In genomic region chr11:66022401-66023185, GRCh38 we compare ENCODE assay signal across 1 cellular context.
TF ChIP-seq lines count a peak whose summit lies in the region.

No MANE protein-coding gene starts in this region.

TF ChIP-seq in HepG2, 621 proteins besides CTCF, POLR2A, EP300 and RAD21 (continued from another document and continues in another):
- TF ChIP-seq, protein P1, sequence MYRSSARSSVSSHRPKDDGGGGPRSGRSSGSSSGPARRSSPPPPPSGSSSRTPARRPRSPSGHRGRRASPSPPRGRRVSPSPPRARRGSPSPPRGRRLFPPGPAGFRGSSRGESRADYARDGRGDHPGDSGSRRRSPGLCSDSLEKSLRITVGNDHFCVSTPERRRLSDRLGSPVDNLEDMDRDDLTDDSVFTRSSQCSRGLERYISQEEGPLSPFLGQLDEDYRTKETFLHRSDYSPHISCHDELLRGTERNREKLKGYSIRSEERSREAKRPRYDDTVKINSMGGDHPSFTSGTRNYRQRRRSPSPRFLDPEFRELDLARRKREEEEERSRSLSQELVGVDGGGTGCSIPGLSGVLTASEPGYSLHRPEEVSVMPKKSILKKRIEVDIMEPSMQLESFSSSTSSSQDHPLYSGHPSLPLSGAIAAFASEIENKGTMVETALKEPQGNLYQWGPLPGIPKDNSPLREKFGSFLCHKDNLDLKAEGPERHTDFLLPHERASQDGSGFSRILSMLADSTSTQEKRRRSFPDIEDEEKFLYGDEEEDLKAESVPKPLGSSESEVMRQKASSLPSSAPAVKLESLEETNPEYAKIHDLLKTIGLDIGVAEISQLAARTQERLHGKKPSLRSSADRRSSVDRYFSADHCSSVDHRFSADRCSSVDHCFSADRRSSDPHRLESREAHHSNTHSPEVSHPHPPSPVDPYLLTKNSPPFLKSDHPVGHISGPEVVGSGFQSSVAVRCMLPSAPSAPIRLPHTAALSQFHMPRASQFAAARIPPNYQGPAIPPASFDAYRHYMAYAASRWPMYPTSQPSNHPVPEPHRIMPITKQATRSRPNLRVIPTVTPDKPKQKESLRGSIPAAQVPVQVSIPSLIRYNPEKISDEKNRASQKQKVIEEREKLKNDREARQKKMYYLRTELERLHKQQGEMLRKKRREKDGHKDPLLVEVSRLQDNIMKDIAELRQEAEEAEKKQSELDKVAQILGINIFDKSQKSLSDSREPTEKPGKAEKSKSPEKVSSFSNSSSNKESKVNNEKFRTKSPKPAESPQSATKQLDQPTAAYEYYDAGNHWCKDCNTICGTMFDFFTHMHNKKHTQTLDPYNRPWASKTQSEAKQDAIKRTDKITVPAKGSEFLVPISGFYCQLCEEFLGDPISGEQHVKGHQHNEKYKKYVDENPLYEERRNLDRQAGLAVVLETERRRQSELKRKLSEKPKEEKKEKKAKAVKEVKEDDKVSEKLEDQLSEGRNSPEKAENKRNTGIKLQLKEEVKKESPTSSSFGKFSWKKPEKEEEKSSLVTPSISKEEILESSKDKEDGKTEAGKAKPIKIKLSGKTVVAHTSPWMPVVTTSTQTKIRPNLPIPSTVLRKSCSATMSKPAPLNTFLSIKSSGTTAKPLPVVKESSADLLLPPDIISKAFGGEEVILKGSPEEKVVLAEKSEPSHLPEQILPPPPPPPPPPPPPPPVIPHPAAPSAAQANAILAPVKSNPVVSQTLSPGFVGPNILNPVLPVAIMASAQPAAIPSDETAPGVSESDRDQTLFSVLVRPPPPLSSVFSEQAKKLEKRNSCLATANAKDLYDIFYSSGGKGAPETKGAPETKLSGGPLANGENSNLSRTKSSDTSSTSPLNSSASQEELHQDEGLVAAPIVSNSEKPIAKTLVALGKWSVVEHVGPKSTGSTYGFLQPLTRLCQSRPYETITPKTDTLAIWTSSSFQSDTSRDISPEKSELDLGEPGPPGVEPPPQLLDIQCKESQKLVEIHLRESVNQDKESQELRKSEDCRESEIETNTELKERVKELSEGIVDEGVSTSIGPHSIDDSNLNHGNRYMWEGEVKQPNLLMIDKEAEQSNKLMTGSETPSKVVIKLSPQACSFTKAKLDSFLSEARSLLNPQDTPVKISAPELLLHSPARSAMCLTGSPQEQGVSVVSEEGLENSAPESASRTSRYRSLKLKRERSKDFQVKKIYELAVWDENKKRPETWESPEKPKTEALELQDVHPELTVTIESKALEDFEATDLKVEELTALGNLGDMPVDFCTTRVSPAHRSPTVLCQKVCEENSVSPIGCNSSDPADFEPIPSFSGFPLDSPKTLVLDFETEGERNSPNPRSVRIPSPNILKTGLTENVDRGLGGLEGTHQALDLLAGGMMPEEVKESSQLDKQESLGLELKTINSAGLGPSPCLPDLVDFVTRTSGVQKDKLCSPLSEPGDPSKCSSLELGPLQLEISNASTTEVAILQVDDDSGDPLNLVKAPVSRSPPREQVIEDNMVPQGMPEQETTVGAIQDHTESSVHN (CRISPR knock-in tag; IDR thresholded peaks at IDR 0.05), result no peak
- TF ChIP-seq SKI (IDR thresholded peaks at IDR 0.05; ENCODE audit: partially characterized antibody), result no peak
- 0 out of 2 replicates have a peak, but pooled peaks have one; percentile 50 for TF ChIP-seq ZNF256 (CRISPR knock-in tag; conservative IDR thresholded peaks at IDR 0.05)
- peak; percentile 65; the same call in 1 of the 2 replicates for TF ChIP-seq NRL (CRISPR knock-in tag; IDR thresholded peaks at IDR 0.05; ENCODE audit: borderline replicate concordance)
- no peak for TF ChIP-seq AGO1 (IDR thresholded peaks at IDR 0.05; ENCODE audit: low read depth, low read length, poor library complexity, severe bottlenecking)
- TF ChIP-seq ZNF574 (CRISPR knock-in tag; IDR thresholded peaks at IDR 0.05), result peak; percentile 66
- TF ChIP-seq ZNF331 (CRISPR knock-in tag; IDR thresholded peaks at IDR 0.05), result peak; percentile 38; the same call in 1 of the 2 replicates
- TF ChIP-seq TOE1 (CRISPR knock-in tag; IDR thresholded peaks at IDR 0.05), result no peak
- TF ChIP-seq ZNF850 (CRISPR knock-in tag; conservative IDR thresholded peaks at IDR 0.05), result no peak
- TF ChIP-seq, protein P2, sequence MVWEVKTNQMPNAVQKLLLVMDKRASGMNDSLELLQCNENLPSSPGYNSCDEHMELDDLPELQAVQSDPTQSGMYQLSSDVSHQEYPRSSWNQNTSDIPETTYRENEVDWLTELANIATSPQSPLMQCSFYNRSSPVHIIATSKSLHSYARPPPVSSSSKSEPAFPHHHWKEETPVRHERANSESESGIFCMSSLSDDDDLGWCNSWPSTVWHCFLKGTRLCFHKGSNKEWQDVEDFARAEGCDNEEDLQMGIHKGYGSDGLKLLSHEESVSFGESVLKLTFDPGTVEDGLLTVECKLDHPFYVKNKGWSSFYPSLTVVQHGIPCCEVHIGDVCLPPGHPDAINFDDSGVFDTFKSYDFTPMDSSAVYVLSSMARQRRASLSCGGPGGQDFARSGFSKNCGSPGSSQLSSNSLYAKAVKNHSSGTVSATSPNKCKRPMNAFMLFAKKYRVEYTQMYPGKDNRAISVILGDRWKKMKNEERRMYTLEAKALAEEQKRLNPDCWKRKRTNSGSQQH (CRISPR knock-in tag; IDR thresholded peaks at IDR 0.05; ENCODE audit: low read depth), result no peak
- TF ChIP-seq AHDC1 (CRISPR knock-in tag; IDR thresholded peaks at IDR 0.05; ENCODE audit: borderline replicate concordance), result no peak
- TF ChIP-seq, protein P3, sequence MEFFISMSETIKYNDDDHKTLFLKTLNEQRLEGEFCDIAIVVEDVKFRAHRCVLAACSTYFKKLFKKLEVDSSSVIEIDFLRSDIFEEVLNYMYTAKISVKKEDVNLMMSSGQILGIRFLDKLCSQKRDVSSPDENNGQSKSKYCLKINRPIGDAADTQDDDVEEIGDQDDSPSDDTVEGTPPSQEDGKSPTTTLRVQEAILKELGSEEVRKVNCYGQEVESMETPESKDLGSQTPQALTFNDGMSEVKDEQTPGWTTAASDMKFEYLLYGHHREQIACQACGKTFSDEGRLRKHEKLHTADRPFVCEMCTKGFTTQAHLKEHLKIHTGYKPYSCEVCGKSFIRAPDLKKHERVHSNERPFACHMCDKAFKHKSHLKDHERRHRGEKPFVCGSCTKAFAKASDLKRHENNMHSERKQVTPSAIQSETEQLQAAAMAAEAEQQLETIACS (CRISPR knock-in tag; IDR thresholded peaks at IDR 0.05), result 0 out of 2 replicates have a peak, but pooled peaks have one; percentile 26
- no peak for TF ChIP-seq KMT2B (CRISPR knock-in tag; IDR thresholded peaks at IDR 0.05)
- peak; percentile 52; the same call in 1 of the 2 replicates for TF ChIP-seq HOXA3 (CRISPR knock-in tag; IDR thresholded peaks at IDR 0.05)
- TF ChIP-seq, protein P4, sequence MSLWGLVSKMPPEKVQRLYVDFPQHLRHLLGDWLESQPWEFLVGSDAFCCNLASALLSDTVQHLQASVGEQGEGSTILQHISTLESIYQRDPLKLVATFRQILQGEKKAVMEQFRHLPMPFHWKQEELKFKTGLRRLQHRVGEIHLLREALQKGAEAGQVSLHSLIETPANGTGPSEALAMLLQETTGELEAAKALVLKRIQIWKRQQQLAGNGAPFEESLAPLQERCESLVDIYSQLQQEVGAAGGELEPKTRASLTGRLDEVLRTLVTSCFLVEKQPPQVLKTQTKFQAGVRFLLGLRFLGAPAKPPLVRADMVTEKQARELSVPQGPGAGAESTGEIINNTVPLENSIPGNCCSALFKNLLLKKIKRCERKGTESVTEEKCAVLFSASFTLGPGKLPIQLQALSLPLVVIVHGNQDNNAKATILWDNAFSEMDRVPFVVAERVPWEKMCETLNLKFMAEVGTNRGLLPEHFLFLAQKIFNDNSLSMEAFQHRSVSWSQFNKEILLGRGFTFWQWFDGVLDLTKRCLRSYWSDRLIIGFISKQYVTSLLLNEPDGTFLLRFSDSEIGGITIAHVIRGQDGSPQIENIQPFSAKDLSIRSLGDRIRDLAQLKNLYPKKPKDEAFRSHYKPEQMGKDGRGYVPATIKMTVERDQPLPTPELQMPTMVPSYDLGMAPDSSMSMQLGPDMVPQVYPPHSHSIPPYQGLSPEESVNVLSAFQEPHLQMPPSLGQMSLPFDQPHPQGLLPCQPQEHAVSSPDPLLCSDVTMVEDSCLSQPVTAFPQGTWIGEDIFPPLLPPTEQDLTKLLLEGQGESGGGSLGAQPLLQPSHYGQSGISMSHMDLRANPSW (CRISPR knock-in tag; IDR thresholded peaks at IDR 0.05; ENCODE audit: borderline replicate concordance), result no peak
- TF ChIP-seq, protein P5, sequence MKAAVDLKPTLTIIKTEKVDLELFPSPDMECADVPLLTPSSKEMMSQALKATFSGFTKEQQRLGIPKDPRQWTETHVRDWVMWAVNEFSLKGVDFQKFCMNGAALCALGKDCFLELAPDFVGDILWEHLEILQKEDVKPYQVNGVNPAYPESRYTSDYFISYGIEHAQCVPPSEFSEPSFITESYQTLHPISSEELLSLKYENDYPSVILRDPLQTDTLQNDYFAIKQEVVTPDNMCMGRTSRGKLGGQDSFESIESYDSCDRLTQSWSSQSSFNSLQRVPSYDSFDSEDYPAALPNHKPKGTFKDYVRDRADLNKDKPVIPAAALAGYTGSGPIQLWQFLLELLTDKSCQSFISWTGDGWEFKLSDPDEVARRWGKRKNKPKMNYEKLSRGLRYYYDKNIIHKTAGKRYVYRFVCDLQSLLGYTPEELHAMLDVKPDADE (CRISPR knock-in tag; IDR thresholded peaks at IDR 0.05), result peak; percentile 49; the same call in 1 of the 2 replicates
- TF ChIP-seq, protein P6, sequence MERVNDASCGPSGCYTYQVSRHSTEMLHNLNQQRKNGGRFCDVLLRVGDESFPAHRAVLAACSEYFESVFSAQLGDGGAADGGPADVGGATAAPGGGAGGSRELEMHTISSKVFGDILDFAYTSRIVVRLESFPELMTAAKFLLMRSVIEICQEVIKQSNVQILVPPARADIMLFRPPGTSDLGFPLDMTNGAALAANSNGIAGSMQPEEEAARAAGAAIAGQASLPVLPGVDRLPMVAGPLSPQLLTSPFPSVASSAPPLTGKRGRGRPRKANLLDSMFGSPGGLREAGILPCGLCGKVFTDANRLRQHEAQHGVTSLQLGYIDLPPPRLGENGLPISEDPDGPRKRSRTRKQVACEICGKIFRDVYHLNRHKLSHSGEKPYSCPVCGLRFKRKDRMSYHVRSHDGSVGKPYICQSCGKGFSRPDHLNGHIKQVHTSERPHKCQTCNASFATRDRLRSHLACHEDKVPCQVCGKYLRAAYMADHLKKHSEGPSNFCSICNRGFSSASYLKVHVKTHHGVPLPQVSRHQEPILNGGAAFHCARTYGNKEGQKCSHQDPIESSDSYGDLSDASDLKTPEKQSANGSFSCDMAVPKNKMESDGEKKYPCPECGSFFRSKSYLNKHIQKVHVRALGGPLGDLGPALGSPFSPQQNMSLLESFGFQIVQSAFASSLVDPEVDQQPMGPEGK (CRISPR knock-in tag; IDR thresholded peaks at IDR 0.05), result peak; percentile 47; the same call in 1 of the 2 replicates
- 0 out of 2 replicates have a peak, but pooled peaks have one; percentile 41 for TF ChIP-seq MED1 (CRISPR knock-in tag; IDR thresholded peaks at IDR 0.05)
- TF ChIP-seq ZNF788 (CRISPR knock-in tag; IDR thresholded peaks at IDR 0.05; ENCODE audit: borderline replicate concordance), result no peak
- peak; percentile 68 for TF ChIP-seq ZFY (CRISPR knock-in tag; IDR thresholded peaks at IDR 0.05)
- TF ChIP-seq MAF1 (CRISPR knock-in tag; IDR thresholded peaks at IDR 0.05; ENCODE audit: borderline replicate concordance), result 0 out of 2 replicates have a peak, but pooled peaks have one; percentile 51
- TF ChIP-seq SP1 (IDR thresholded peaks at IDR 0.05), result no peak
- peak; percentile 33; the same call in 1 of the 2 replicates for TF ChIP-seq SP1 (CRISPR knock-in tag; IDR thresholded peaks at IDR 0.05)
- TF ChIP-seq ATF1 (CRISPR knock-in tag; IDR thresholded peaks at IDR 0.05), result no peak
